Comparison of ENCODE assay signal across 19 cellular contexts in the genomic region with DNA sequence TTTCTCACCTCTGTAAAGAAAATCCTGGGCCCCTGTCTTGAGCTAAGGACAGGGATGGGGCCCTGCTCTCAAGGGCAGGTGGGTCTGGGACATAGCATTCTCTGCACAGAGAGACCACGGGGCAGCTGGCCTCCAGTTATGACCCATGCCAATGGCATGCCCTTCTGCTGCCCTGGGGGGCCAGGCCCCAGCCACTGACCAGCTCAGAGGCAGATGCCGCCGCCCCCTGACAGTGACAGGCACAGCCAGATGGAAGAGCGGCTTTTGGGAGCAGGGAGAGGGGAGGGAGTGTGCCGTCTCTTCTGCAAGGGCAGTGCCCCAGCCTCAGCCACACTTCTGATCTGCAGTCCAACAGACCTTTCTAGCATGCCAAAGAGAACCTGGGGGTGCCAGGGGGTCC.
A peak's percentile ranks its signal among the peaks of the same experiment; 100 is the strongest.
DNase-seq lines count a peak whose midpoint lies in the region; ATAC-seq and TF ChIP-seq lines count a peak whose summit lies in the region.
"Had no signal": no experiment of that assay in that cellular context is flagged by ENCODE, and none has a peak within 500 bp of the region (broad histone marks: within the 10 kb centered on the region; RNA-seq: fewer than 3 reads in every experiment).

No MANE protein-coding gene starts in this region.

- peaks cover 2% of the 10 kb centered on the region; the same call in 1 of the 2 replicates for H3K27me3 Mint-ChIP-seq in HFFc6 (ENCODE audit: insufficient read depth)

- H3K4me1 Mint-ChIP-seq in HFFc6 (ENCODE audit: low read depth): peaks cover 82% of the 10 kb centered on the region
- H3K4me1 Mint-ChIP-seq: stimulated activated naive B cell treated with anti-CD40 and anti-IgM and Interleukin-4, amounts not matched to agents 10 μg/mL and 1 μg/mL and 100 μg/mL, for 72 hours had no signal

- intact Hi-C loops in tibial artery (cut with DNase I; ENCODE audit: low total_unique reads): loop anchor here (10.0 kb wide), 1 partner anchor 117 kb away; a partner anchor contains a TSS
- intact Hi-C loops in mucosa of descending colon (cut with DNase I, micrococcal nuclease): no loop called here

- H3K9me3 ChIP-seq in tibial artery (no peaks in the 10 kb centered on the region), mucosa of descending colon (no peaks in the 10 kb centered on the region)
- H3K9me3 ChIP-seq: vagina had no signal

- DNase-seq in HFFc6 (peak; percentile 25), T1000 (lab: John Stamatoyannopoulos, UW) (peak; percentile 29), kidney tubule cell (ENCODE audit: low spot score) (peak; percentile 57), tibial artery (no peak), HEK293T (ENCODE audit: extremely low spot score) (no peak), mucosa of descending colon (no peak)
- no peak for DNase-seq in stimulated activated CD4-positive, alpha-beta T cell treated with anti-CD3 and anti-CD28 coated beads, Interleukin-15, amount 100 ng/mL, for 24 hours
- DNase-seq: activated gamma-delta T cell; DMS153; dorsolateral prefrontal cortex; left ventricle myocardium superior; NCI-H187; NCI-H510A; stimulated activated naive B cell treated with anti-CD40 and anti-IgM and Interleukin-4, amounts not matched to agents 10 μg/mL and 1 μg/mL and 100 μg/mL, for 72 hours; WERI-Rb-1 had no signal

- H3K4me1 ChIP-seq in tibial artery (peaks cover 0 to 84% (median 52%) of the 10 kb centered on the region in 4 donors), mucosa of descending colon (ENCODE audit: low read depth) (no peaks in the 10 kb centered on the region)

- no peaks in the 10 kb centered on the region for H3K36me3 Mint-ChIP-seq in HFFc6 (ENCODE audit: low read depth)
- H3K36me3 Mint-ChIP-seq: natural killer cell treated with Interleukin-12 subunit alpha and Interleukin-12 subunit beta and Interleukin-15 and Interleukin-18, amount 100 ng/mL, for 72 hours; stimulated activated naive B cell treated with anti-CD40 and anti-IgM and Interleukin-4, amounts not matched to agents 10 μg/mL and 1 μg/mL and 100 μg/mL, for 72 hours had no signal

- H3K4me3 ChIP-seq in tibial artery (peak overlapping the region; percentile 27 to 46), mucosa of descending colon (no peak overlapping the region)
- H3K4me3 ChIP-seq: BLaER1, vagina had no signal

- H3K27ac Mint-ChIP-seq in HFFc6: peak overlapping the region; percentile 98
- H3K27ac Mint-ChIP-seq: natural killer cell treated with Interleukin-12 subunit alpha and Interleukin-12 subunit beta and Interleukin-15 and Interleukin-18, amount 100 ng/mL, for 72 hours; stimulated activated naive B cell treated with anti-CD40 and anti-IgM and Interleukin-4, amounts not matched to agents 10 μg/mL and 1 μg/mL and 100 μg/mL, for 72 hours had no signal

- ATAC-seq in mucosa of descending colon: no peak
- ATAC-seq: sciatic nerve; stimulated activated naive B cell treated with anti-CD40 and anti-IgM and Interleukin-4, amounts not matched to agents 10 μg/mL and 1 μg/mL and 100 μg/mL, for 72 hours had no signal

- H3K27ac ChIP-seq in tibial artery: peak overlapping the region; percentile 78
- H3K27ac ChIP-seq: BLaER1, vagina, WERI-Rb-1 had no signal

- CTCF ChIA-PET in HEK293T (lab: Yijun Ruan, JAX): interaction anchor here (0.5 kb wide), 1 partner anchor 282 kb away, joined by 4 read pairs; no protein-coding TSS in a partner anchor

- H3K36me3 ChIP-seq in tibial artery: no peaks in the 10 kb centered on the region
- no peaks in the 10 kb centered on the region for H3K36me3 ChIP-seq in mucosa of descending colon (ENCODE audit: low read depth)
- H3K36me3 ChIP-seq: BLaER1, vagina, WERI-Rb-1 had no signal

- POLR2A ChIA-PET in HEK293T (lab: Yijun Ruan, JAX): no interaction called here

- H3K9me3 Mint-ChIP-seq in HFFc6: no peaks in the 10 kb centered on the region
- H3K9me3 Mint-ChIP-seq: natural killer cell treated with Interleukin-12 subunit alpha and Interleukin-12 subunit beta and Interleukin-15 and Interleukin-18, amount 100 ng/mL, for 72 hours had no signal

- peak overlapping the region; percentile 68; the same call in 1 of the 2 replicates for H3K4me3 Mint-ChIP-seq in HFFc6
- H3K4me3 Mint-ChIP-seq: natural killer cell treated with Interleukin-12 subunit alpha and Interleukin-12 subunit beta and Interleukin-15 and Interleukin-18, amount 100 ng/mL, for 72 hours; stimulated activated naive B cell treated with anti-CD40 and anti-IgM and Interleukin-4, amounts not matched to agents 10 μg/mL and 1 μg/mL and 100 μg/mL, for 72 hours had no signal

- no peak for TF ChIP-seq CTCF in HFFc6 (IDR thresholded peaks at IDR 0.05)
- TF ChIP-seq CTCF in tibial artery (IDR thresholded peaks at IDR 0.05): no peak
- no peak for TF ChIP-seq CTCF in mucosa of descending colon (IDR thresholded peaks at IDR 0.05)

- no peaks in the 10 kb centered on the region for H3K27me3 ChIP-seq in tibial artery
- H3K27me3 ChIP-seq: BLaER1, dorsolateral prefrontal cortex, vagina had no signal

TF ChIP-seq in HEK293T, 16 proteins besides CTCF, POLR2A, EP300 and RAD21:
- TF ChIP-seq FOXK2 (IDR thresholded peaks at IDR 0.05) (no peak), CTBP1 (IDR thresholded peaks at IDR 0.05; ENCODE audit: borderline replicate concordance) (no peak), ELF4 (IDR thresholded peaks at IDR 0.05) (no peak), SUZ12 (IDR thresholded peaks at IDR 0.05) (no peak), BHLHE40 (IDR thresholded peaks at IDR 0.05; ENCODE audit: borderline replicate concordance) (no peak), LEF1 (IDR thresholded peaks at IDR 0.05; ENCODE audit: borderline replicate concordance) (no peak), FOXM1 (IDR thresholded peaks at IDR 0.05; ENCODE audit: borderline replicate concordance) (no peak), SP1 (IDR thresholded peaks at IDR 0.05) (no peak), NFRKB (IDR thresholded peaks at IDR 0.05) (no peak), TARDBP (IDR thresholded peaks at IDR 0.05) (no peak), ZNF384 (IDR thresholded peaks at IDR 0.05) (no peak), ARNT (IDR thresholded peaks at IDR 0.05) (no peak)
TF ChIP-seq in HEK293T: peak in this region for 0.

Comparison
In these comparisons a context has a peak if more than half of its experiments do, and no peak if none do; other contexts are left out.
1. DNase-seq: peak in HFFc6 (single experiment), T1000 (single experiment) and kidney tubule cell (single experiment); none in tibial artery (0 of 2), stimulated activated CD4-positive, alpha-beta T cell treated with anti-CD3 and anti-CD28 coated beads, Interleukin-15, amount 100 ng/mL, for 24 hours (single experiment), HEK293T (single experiment) and mucosa of descending colon (0 of 3).